In the genomic region with DNA sequence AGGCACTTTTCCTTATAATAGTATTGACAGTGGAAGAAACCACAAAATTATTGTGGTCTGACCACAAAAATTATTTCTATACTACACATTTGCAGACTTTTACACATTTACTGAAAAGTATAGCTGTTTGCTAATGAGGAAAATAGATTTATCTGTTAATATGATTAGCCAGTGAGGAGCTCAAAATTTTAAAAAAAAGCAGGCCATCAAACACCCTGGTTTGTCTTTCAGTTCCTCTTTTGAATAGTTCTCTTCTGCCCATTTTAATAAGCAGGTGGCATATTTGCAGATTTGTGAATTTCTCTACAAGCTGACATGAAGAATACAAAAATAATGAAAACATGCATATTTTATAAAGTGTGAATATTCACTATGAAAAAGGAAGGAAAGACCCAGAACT, we compare ENCODE assay signal across 16 cellular contexts. TPM values are rescaled to one million over a fixed set of nuclear protein-coding genes. Genes with fewer than 3 reads are reported as not detected.
A peak's percentile ranks its signal among the peaks of the same experiment; 100 is the strongest.
DNase-seq lines count a peak whose midpoint lies in the region; ATAC-seq and TF ChIP-seq lines count a peak whose summit lies in the region.
"Had no signal": no experiment of that assay in that cellular context is flagged by ENCODE, and none has a peak within 500 bp of the region (broad histone marks: within the 10 kb centered on the region; RNA-seq: fewer than 3 reads in every experiment).

No MANE protein-coding gene starts in this region.

- TF ChIP-seq POLR2A in breast epithelium (IDR thresholded peaks at IDR 0.05) = no peak

- TF ChIP-seq CTCF in GM06990 (IDR thresholded peaks at IDR 0.05; ENCODE audit: insufficient read depth, low read length, poor library complexity, severe bottlenecking) (no peak), breast epithelium (IDR thresholded peaks at IDR 0.05) (no peak)

- H3K4me3 ChIP-seq in GM06990 (replicated peaks; ENCODE audit: low read depth, low read length) (no peak overlapping the region), breast epithelium (no peak overlapping the region)
- H3K4me3 ChIP-seq: stomach had no signal

- ATAC-seq in GM21381 (IDR thresholded peaks at IDR 0.05; ENCODE audit: unreplicated experiment) (peak; percentile 41), HG02798 (IDR thresholded peaks at IDR 0.05; ENCODE audit: poor library complexity, unreplicated experiment) (no peak)
- ATAC-seq: left ventricle myocardium superior; natural killer cell treated with Interleukin-12 subunit alpha and Interleukin-12 subunit beta and Interleukin-15 and Interleukin-18, amount 100 ng/mL, for 72 hours; Right ventricle myocardium inferior had no signal

- no peaks in the 10 kb centered on the region for H3K9me3 ChIP-seq in breast epithelium
- H3K9me3 ChIP-seq: stomach had no signal

- H3K4me1 ChIP-seq in breast epithelium = no peaks in the 10 kb centered on the region

- DNase-seq in GM06990 (ENCODE audit: extremely low read depth, insufficient read length) (peak; percentile 48), NAMALWA (ENCODE audit: low spot score) (peak; percentile 85), fibroblast of peridontal ligament (ENCODE audit: extremely low read depth) (peak; percentile 26), HUDEP-2 (lab: John Stamatoyannopoulos, UW; ENCODE audit: unreplicated experiment in 76 of 76) (no peak), breast epithelium (ENCODE audit: low spot score in 2 of 2) (no peak), NCI-H146 (lab: John Stamatoyannopoulos, UW) (no peak)
- DNase-seq: DMS79, erythroblast, left ventricle myocardium superior, NCI-H1092, NCI-H345, stomach had no signal

- H3K27ac ChIP-seq in breast epithelium = no peak overlapping the region
- H3K27ac ChIP-seq: stomach had no signal

- H3K27me3 ChIP-seq in GM06990 (replicated peaks; ENCODE audit: control insufficient read depth, insufficient read depth, low read length) (no peaks in the 10 kb centered on the region), breast epithelium (no peaks in the 10 kb centered on the region)
- H3K27me3 ChIP-seq: stomach had no signal

- H3K36me3 ChIP-seq in GM06990 (ENCODE audit: control insufficient read depth, insufficient read depth, low read length) = no peaks in the 10 kb centered on the region
- H3K36me3 ChIP-seq in breast epithelium = no peaks in the 10 kb centered on the region

- intact Hi-C loops in breast epithelium (cut with DNase I; ENCODE audit: low total_unique reads) = no loop called here

RNA-seq across cellular contexts. Expression of gene OSBPL11, which starts 5.6 kb away (rescaled TPM):
- total RNA-seq in breast epithelium = 10 to 100 TPM; 11.5 to 21.1 (median 14.2) TPM

Comparison
In these comparisons a context has a peak if more than half of its experiments do, and no peak if none do; other contexts are left out.
1. DNase-seq: peak in GM06990 (single experiment), NAMALWA (single experiment) and fibroblast of peridontal ligament (single experiment); none in HUDEP-2 (0 of 76), breast epithelium (0 of 2) and NCI-H146 (single experiment).